9 cellular contexts compared by ENCODE assay signal in the genomic region with DNA sequence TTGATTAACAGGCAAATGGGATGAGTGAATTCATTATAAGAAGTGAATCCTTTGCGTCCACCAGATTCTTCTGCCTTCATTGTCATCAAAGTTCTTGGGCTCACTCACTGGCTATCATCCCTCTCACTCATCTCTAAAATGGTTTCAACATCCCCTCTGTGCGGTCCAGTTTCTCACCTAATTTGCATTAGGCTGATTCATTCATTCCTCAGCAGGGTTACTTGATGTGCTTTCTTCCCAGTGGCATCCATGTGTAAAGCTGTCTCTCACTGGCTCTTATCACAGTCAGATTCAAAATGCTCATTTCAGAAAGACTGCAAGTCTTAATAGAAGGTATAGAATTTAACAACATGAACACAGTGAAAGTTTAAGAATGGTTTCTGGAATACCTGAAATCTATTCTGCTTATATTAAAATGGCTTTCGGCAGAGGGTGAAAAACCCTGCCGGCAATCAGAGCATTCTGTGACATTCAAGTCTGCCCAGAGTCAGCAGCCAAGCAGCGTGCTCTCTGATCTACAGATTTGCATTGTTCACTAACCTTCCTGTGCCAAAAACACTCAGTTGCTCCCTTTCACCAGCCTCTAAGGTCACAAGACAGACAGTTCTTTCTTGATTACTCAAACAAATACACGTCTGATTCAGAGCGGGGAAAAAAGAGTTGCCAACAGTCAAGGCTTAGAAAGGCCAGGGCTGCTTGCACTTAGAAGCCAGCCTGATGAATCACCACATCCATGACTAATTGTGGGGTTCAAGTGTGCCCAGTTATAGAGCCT.
DNase-seq lines count a peak whose midpoint lies in the region; ATAC-seq and TF ChIP-seq lines count a peak whose summit lies in the region.
"Had no signal": no experiment of that assay in that cellular context is flagged by ENCODE, and none has a peak within 500 bp of the region (broad histone marks: within the 10 kb centered on the region; RNA-seq: fewer than 3 reads in every experiment).

No MANE protein-coding gene starts in this region.

- H3K36me3 ChIP-seq in Caco-2 (ENCODE audit: control insufficient read depth, insufficient read depth, low read length) = no peaks in the 10 kb centered on the region

- DNase-seq in AG04450 (ENCODE audit: low read depth, low spot score) (peak; percentile 90), left cardiac atrium (peak; percentile 64), Caco-2 (no peak), NCI-H2171 (lab: John Stamatoyannopoulos, UW) (no peak)
- peak; percentile 31 to 49 for DNase-seq in activated T-cell treated with anti-CD3 and anti-CD28 coated beads, Interleukin-2, amount 50 U/mL, for 48 hours

- TF ChIP-seq CTCF in AG04450 (IDR thresholded peaks at IDR 0.05; ENCODE audit: low read depth, low read length) (no peak), Caco-2 (IDR thresholded peaks at IDR 0.05; ENCODE audit: insufficient read depth in 1 of 2, low read depth in 1 of 2, low read length in 1 of 2, severe bottlenecking in 1 of 2, unreplicated experiment in 1 of 2) (no peak)

- BruUV-seq in Caco-2 (replicated peaks; lab: Mats Ljungman, UMichigan) = no TSS peak

- CTCF ChIA-PET in AG04450 (lab: Charles Lee) (no interaction called here), Caco-2 (lab: Charles Lee) (no interaction called here)

- peak overlapping the region; percentile 79 for H3K27ac ChIP-seq in AG04450 (ENCODE audit: low read depth, low read length)
- peak overlapping the region in 19 of 21 experiments; percentile 7 to 82 (median 62) for H3K27ac ChIP-seq in skin epidermis
- H3K27ac ChIP-seq: HL-60 had no signal

- peaks cover 7% of the 10 kb centered on the region for H3K4me1 Mint-ChIP-seq in Caco-2 (ENCODE audit: low read depth, unreplicated experiment)

- H3K36me3 Mint-ChIP-seq in Caco-2 (ENCODE audit: insufficient read depth, unreplicated experiment) = no peaks in the 10 kb centered on the region

- H3K27me3 ChIP-seq in AG04450 (ENCODE audit: control insufficient read depth, insufficient read depth, low read length) (no peaks in the 10 kb centered on the region), Caco-2 (replicated peaks; ENCODE audit: control insufficient read depth, insufficient read depth, low read length) (no peaks in the 10 kb centered on the region)

- peak overlapping the region; percentile 18; the same call in 1 of the 2 replicates for H3K4me3 ChIP-seq in AG04450 (ENCODE audit: low read depth, low read length)
- H3K4me3 ChIP-seq in skin epidermis = no peak overlapping the region
- no peak overlapping the region for H3K4me3 ChIP-seq in Caco-2 (ENCODE audit: low read depth, low read length)

- H3K4me3 Mint-ChIP-seq in Caco-2 (ENCODE audit: unreplicated experiment) = no peak overlapping the region

- intact Hi-C loops in left cardiac atrium (cut with DNase I) = no loop called here
- intact Hi-C loops in Caco-2 (cut with micrococcal nuclease; ENCODE audit: unreplicated experiment) = no loop called here

- peak; percentile 90 for ATAC-seq in GM19035 (IDR thresholded peaks at IDR 0.05; ENCODE audit: unreplicated experiment)
- peak; percentile 86 for ATAC-seq in HG03108 (IDR thresholded peaks at IDR 0.05; ENCODE audit: unreplicated experiment)
- ATAC-seq in left cardiac atrium = peak; percentile 87 to 97

- POLR2A ChIA-PET in AG04450 (lab: Yijun Ruan, JAX) = no interaction called here
- POLR2A ChIA-PET in Caco-2 (lab: Charles Lee) = no interaction called here

- no peaks in the 10 kb centered on the region for H3K27me3 Mint-ChIP-seq in Caco-2 (ENCODE audit: insufficient read depth, unreplicated experiment)

- H3K4me1 ChIP-seq in Caco-2 = no peaks in the 10 kb centered on the region

- peaks cover 9% of the 10 kb centered on the region for H3K9me3 Mint-ChIP-seq in Caco-2 (ENCODE audit: unreplicated experiment)

- H3K27ac Mint-ChIP-seq in Caco-2 (ENCODE audit: unreplicated experiment) = no peak overlapping the region

- H3K9me3 ChIP-seq in AG04450 (ENCODE audit: control insufficient read depth, insufficient read depth, low read length) = peaks cover 3% of the 10 kb centered on the region; the same call in 1 of the 2 replicates
- no peaks in the 10 kb centered on the region for H3K9me3 ChIP-seq in Caco-2

Comparison
In these comparisons a context has a peak if more than half of its experiments do, and no peak if none do; other contexts are left out.
1. DNase-seq: peak in AG04450 (single experiment), activated T-cell treated with anti-CD3 and anti-CD28 coated beads, Interleukin-2, amount 50 U/mL, for 48 hours (2 of 2) and left cardiac atrium (single experiment); none in Caco-2 (0 of 2) and NCI-H2171 (single experiment).
2. Peak in every context shown above with its lines, with median percentiles within 50 percentile points of each other: ATAC-seq.